1 cellular context compared by ENCODE assay signal in the genomic region with DNA sequence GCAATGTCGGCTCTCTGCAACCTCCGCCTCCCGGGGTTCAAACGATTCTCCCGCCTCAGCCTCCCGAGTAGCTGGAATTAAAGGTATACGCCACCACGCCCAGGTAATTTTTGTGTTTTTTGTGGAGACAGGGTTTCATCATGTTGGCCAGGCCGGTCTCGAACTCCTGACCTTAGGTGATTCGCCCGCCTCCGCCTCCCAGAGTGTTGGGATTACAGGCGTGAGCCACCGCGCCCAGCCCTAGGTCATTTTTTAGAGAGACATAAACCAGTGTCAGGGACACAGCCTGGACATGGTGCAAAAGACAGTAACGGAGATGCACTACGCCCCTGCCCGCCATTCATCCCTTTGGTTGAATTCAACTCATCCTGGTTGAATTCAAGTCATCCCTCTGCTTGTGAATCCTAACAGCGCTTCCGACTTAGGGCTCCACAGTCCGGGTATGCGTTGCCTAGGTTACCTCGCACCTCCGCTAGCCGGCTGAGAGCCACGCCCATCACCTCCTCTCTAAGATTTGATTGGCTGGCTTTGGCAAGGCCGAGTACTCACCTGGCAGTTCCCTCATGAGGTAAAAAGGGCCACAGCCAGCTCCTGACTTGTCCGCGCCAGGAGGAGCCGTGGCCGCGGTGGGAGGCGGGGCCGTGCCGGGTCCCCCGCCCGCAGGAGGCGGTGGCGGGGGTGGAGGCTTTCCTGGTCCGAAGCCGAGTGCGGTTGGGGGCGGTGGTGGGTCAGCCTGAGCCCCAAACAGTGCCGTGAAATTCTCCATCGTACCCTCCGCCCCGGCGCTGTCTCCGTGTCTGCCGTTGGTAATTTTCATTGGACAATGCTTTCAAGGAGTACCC.
A peak's percentile ranks its signal among the peaks of the same experiment; 100 is the strongest.
TF ChIP-seq lines count a peak whose summit lies in the region.

A gene with protein sequence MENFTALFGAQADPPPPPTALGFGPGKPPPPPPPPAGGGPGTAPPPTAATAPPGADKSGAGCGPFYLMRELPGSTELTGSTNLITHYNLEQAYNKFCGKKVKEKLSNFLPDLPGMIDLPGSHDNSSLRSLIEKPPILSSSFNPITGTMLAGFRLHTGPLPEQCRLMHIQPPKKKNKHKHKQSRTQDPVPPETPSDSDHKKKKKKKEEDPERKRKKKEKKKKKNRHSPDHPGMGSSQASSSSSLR (minus strand): TSS at position 802 of the 842 bp plus-strand sequence. CDS start 36 bp downstream, at position 766.

TF ChIP-seq in HepG2, 621 proteins besides CTCF, POLR2A, EP300 and RAD21 (continued from another document and continues in another):
- TF ChIP-seq, protein P1, sequence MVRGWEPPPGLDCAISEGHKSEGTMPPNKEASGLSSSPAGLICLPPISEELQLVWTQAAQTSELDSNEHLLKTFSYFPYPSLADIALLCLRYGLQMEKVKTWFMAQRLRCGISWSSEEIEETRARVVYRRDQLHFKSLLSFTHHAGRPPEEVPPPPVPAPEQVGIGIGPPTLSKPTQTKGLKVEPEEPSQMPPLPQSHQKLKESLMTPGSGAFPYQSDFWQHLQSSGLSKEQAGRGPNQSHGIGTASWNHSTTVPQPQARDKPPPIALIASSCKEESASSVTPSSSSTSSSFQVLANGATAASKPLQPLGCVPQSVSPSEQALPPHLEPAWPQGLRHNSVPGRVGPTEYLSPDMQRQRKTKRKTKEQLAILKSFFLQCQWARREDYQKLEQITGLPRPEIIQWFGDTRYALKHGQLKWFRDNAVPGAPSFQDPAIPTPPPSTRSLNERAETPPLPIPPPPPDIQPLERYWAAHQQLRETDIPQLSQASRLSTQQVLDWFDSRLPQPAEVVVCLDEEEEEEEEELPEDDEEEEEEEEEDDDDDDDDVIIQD (CRISPR knock-in tag; IDR thresholded peaks at IDR 0.05; ENCODE audit: low read depth), result no peak
- TF ChIP-seq SP5 (CRISPR knock-in tag; IDR thresholded peaks at IDR 0.05; ENCODE audit: borderline replicate concordance, low read depth) (peak; percentile 37; the same call in 1 of the 2 replicates), KLF9 (CRISPR knock-in tag; IDR thresholded peaks at IDR 0.05; ENCODE audit: low read depth) (peak; percentile 37; the same call in 1 of the 2 replicates), SSRP1 (CRISPR knock-in tag; IDR thresholded peaks at IDR 0.05) (0 out of 2 replicates have a peak, but pooled peaks have one; percentile 50), KDM5A (IDR thresholded peaks at IDR 0.05; ENCODE audit: borderline replicate concordance, low read length) (peak; percentile 77; the same call in 1 of the 2 replicates), IKZF4 (CRISPR knock-in tag; IDR thresholded peaks at IDR 0.05; ENCODE audit: borderline replicate concordance, low read depth, not compliant biosample characterization) (peak; percentile 80), ZNF768 (CRISPR knock-in tag; IDR thresholded peaks at IDR 0.05) (peak; percentile 37; the same call in 1 of the 2 replicates), RFX1 (IDR thresholded peaks at IDR 0.05) (peak; percentile 87), TOPORS (CRISPR knock-in tag; IDR thresholded peaks at IDR 0.05) (no peak), ZNF101 (CRISPR knock-in tag; IDR thresholded peaks at IDR 0.05; ENCODE audit: borderline replicate concordance, low read depth) (no peak), ASH2L (IDR thresholded peaks at IDR 0.05; ENCODE audit: insufficient read length, low read depth, low read length) (peak; percentile 87), DR1 (CRISPR knock-in tag; IDR thresholded peaks at IDR 0.05) (peak; percentile 50), NFATC3 (CRISPR knock-in tag; IDR thresholded peaks at IDR 0.05) (peak; percentile 36; the same call in 1 of the 2 replicates), TP53 (CRISPR knock-in tag; conservative IDR thresholded peaks at IDR 0.05) (no peak), KDM3A (CRISPR knock-in tag; IDR thresholded peaks at IDR 0.05; ENCODE audit: low read depth) (peak; percentile 19; the same call in 1 of the 2 replicates)
- TF ChIP-seq, protein P2, sequence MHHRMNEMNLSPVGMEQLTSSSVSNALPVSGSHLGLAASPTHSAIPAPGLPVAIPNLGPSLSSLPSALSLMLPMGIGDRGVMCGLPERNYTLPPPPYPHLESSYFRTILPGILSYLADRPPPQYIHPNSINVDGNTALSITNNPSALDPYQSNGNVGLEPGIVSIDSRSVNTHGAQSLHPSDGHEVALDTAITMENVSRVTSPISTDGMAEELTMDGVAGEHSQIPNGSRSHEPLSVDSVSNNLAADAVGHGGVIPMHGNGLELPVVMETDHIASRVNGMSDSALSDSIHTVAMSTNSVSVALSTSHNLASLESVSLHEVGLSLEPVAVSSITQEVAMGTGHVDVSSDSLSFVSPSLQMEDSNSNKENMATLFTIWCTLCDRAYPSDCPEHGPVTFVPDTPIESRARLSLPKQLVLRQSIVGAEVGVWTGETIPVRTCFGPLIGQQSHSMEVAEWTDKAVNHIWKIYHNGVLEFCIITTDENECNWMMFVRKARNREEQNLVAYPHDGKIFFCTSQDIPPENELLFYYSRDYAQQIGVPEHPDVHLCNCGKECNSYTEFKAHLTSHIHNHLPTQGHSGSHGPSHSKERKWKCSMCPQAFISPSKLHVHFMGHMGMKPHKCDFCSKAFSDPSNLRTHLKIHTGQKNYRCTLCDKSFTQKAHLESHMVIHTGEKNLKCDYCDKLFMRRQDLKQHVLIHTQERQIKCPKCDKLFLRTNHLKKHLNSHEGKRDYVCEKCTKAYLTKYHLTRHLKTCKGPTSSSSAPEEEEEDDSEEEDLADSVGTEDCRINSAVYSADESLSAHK (CRISPR knock-in tag; IDR thresholded peaks at IDR 0.05; ENCODE audit: borderline replicate concordance), result no peak
- TF ChIP-seq, protein P3, sequence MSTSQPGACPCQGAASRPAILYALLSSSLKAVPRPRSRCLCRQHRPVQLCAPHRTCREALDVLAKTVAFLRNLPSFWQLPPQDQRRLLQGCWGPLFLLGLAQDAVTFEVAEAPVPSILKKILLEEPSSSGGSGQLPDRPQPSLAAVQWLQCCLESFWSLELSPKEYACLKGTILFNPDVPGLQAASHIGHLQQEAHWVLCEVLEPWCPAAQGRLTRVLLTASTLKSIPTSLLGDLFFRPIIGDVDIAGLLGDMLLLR (CRISPR knock-in tag; IDR thresholded peaks at IDR 0.05), result 0 out of 2 replicates have a peak, but pooled peaks have one; percentile 30
- TF ChIP-seq, protein P4, sequence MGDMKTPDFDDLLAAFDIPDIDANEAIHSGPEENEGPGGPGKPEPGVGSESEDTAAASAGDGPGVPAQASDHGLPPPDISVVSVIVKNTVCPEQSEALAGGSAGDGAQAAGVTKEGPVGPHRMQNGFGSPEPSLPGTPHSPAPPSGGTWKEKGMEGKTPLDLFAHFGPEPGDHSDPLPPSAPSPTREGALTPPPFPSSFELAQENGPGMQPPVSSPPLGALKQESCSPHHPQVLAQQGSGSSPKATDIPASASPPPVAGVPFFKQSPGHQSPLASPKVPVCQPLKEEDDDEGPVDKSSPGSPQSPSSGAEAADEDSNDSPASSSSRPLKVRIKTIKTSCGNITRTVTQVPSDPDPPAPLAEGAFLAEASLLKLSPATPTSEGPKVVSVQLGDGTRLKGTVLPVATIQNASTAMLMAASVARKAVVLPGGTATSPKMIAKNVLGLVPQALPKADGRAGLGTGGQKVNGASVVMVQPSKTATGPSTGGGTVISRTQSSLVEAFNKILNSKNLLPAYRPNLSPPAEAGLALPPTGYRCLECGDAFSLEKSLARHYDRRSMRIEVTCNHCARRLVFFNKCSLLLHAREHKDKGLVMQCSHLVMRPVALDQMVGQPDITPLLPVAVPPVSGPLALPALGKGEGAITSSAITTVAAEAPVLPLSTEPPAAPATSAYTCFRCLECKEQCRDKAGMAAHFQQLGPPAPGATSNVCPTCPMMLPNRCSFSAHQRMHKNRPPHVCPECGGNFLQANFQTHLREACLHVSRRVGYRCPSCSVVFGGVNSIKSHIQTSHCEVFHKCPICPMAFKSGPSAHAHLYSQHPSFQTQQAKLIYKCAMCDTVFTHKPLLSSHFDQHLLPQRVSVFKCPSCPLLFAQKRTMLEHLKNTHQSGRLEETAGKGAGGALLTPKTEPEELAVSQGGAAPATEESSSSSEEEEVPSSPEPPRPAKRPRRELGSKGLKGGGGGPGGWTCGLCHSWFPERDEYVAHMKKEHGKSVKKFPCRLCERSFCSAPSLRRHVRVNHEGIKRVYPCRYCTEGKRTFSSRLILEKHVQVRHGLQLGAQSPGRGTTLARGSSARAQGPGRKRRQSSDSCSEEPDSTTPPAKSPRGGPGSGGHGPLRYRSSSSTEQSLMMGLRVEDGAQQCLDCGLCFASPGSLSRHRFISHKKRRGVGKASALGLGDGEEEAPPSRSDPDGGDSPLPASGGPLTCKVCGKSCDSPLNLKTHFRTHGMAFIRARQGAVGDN (CRISPR knock-in tag; IDR thresholded peaks at IDR 0.05), result peak; percentile 65
- TF ChIP-seq, protein P5, sequence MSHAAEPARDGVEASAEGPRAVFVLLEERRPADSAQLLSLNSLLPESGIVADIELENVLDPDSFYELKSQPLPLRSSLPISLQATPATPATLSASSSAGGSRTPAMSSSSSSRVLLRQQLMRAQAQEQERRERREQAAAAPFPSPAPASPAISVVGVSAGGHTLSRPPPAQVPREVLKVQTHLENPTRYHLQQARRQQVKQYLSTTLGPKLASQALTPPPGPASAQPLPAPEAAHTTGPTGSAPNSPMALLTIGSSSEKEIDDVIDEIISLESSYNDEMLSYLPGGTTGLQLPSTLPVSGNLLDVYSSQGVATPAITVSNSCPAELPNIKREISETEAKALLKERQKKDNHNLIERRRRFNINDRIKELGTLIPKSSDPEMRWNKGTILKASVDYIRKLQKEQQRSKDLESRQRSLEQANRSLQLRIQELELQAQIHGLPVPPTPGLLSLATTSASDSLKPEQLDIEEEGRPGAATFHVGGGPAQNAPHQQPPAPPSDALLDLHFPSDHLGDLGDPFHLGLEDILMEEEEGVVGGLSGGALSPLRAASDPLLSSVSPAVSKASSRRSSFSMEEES (CRISPR knock-in tag; IDR thresholded peaks at IDR 0.05), result peak; percentile 13; the same call in 1 of the 2 replicates
- TF ChIP-seq, protein P6, sequence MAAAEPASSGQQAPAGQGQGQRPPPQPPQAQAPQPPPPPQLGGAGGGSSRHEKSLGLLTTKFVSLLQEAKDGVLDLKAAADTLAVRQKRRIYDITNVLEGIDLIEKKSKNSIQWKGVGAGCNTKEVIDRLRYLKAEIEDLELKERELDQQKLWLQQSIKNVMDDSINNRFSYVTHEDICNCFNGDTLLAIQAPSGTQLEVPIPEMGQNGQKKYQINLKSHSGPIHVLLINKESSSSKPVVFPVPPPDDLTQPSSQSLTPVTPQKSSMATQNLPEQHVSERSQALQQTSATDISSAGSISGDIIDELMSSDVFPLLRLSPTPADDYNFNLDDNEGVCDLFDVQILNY (CRISPR knock-in tag; conservative IDR thresholded peaks at IDR 0.05), result peak; percentile 34; the same call in 1 of the 2 replicates
- TF ChIP-seq, protein P7, sequence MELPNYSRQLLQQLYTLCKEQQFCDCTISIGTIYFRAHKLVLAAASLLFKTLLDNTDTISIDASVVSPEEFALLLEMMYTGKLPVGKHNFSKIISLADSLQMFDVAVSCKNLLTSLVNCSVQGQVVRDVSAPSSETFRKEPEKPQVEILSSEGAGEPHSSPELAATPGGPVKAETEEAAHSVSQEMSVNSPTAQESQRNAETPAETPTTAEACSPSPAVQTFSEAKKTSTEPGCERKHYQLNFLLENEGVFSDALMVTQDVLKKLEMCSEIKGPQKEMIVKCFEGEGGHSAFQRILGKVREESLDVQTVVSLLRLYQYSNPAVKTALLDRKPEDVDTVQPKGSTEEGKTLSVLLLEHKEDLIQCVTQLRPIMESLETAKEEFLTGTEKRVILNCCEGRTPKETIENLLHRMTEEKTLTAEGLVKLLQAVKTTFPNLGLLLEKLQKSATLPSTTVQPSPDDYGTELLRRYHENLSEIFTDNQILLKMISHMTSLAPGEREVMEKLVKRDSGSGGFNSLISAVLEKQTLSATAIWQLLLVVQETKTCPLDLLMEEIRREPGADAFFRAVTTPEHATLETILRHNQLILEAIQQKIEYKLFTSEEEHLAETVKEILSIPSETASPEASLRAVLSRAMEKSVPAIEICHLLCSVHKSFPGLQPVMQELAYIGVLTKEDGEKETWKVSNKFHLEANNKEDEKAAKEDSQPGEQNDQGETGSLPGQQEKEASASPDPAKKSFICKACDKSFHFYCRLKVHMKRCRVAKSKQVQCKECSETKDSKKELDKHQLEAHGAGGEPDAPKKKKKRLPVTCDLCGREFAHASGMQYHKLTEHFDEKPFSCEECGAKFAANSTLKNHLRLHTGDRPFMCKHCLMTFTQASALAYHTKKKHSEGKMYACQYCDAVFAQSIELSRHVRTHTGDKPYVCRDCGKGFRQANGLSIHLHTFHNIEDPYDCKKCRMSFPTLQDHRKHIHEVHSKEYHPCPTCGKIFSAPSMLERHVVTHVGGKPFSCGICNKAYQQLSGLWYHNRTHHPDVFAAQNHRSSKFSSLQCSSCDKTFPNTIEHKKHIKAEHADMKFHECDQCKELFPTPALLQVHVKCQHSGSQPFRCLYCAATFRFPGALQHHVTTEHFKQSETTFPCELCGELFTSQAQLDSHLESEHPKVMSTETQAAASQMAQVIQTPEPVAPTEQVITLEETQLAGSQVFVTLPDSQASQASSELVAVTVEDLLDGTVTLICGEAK (IDR thresholded peaks at IDR 0.05), result no peak
- TF ChIP-seq, protein P7 (CRISPR knock-in tag; IDR thresholded peaks at IDR 0.05), result no peak
- TF ChIP-seq, protein P8, sequence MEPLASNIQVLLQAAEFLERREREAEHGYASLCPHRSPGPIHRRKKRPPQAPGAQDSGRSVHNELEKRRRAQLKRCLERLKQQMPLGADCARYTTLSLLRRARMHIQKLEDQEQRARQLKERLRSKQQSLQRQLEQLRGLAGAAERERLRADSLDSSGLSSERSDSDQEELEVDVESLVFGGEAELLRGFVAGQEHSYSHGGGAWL (CRISPR knock-in tag; IDR thresholded peaks at IDR 0.05), result peak; percentile 31; the same call in 1 of the 2 replicates
